In genomic region chr6:38400764-38401163, GRCh38 we compare ENCODE assay signal across 23 cellular contexts.
"Had no signal": no experiment of that assay in that cellular context is flagged by ENCODE, and none has a peak within 500 bp of the region (broad histone marks: within the 10 kb centered on the region; RNA-seq: fewer than 3 reads in every experiment).

No MANE protein-coding gene starts in this region.

- H3K27ac ChIP-seq: KMS-11, RWPE1 had no signal

- H3K9ac ChIP-seq: KMS-11, SK-N-SH had no signal

- ATAC-seq: HepG2, K562, Panc1 had no signal

- H3K4me2 ChIP-seq: KMS-11, SK-N-SH had no signal

- DNase-seq: Kasumi-1, MV-4-11, NCI-H1048, NCI-H1105, NCI-H1417, NCI-H1436 treated with DMSO at 0.1 percent for 48 hours, NCI-H1694, NCI-H187 treated with DMSO at 0.1 percent for 48 hours, NCI-H2029 treated with DMSO at 0.1 percent for 48 hours, NCI-H2171 treated with DMSO at 0.1 percent for 48 hours, NCI-H345, NCI-H446 treated with DMSO at 0.1 percent for 48 hours, NCI-H524, NCI-H69, NCI-H774, SHP77, SK-N-SH, SW 1271 had no signal

- H3K9me3 ChIP-seq: SK-N-SH had no signal

- H3K4me3 ChIP-seq: K562 had no signal
